1 cellular context compared by ENCODE assay signal in the genomic region with DNA sequence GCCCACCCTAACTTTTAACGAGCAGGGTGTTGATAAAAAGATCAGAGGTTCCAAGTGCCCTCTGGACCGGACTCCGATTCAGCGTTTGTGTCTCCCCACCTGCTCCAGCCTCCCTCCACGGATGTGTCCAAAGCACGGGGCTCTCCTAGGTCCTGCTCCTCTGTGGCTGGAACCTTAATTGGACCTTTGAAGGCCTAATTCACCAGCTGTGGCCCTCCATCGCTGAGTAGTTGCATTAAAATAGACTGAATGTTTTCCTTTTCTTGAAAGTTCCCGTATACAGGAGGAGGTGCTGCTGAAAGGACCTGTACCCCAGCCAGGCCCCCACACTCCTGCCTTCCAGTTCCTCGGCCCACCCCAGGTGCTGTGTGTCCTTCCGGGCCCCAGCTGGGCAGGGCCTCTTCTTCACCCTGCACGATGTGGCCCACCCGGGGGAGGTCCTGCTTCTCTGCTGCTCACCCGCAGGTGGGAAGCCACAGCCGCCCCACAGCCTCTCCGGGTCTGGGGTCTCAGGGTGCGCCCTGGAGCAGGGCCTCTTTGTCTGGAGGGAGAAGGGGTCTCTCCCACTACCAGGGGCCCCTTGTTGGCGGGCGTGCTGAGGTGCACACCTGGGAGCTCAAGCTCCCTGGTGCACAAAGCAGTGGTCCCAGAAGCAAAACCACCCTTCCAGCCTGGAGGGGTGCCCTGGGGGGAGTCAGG.
TF ChIP-seq lines count a peak whose summit lies in the region.

No MANE protein-coding gene starts in this region.

TF ChIP-seq in A549, 52 proteins besides CTCF, POLR2A, EP300 and RAD21:
- TF ChIP-seq CHD4 (IDR thresholded peaks at IDR 0.05; ENCODE audit: borderline replicate concordance), result no peak
- no peak for TF ChIP-seq KDM1A (IDR thresholded peaks at IDR 0.05; ENCODE audit: low read depth)
- TF ChIP-seq PBX3 (IDR thresholded peaks at IDR 0.05), result no peak
- TF ChIP-seq RCOR1 (IDR thresholded peaks at IDR 0.05; ENCODE audit: low read depth, low read length), result no peak
- no peak for TF ChIP-seq HOXB5 (CRISPR knock-in tag; IDR thresholded peaks at IDR 0.05)
- TF ChIP-seq MAFK (IDR thresholded peaks at IDR 0.05; ENCODE audit: partially characterized antibody), result no peak
- no peak for TF ChIP-seq PHF8 (IDR thresholded peaks at IDR 0.05; ENCODE audit: borderline replicate concordance, low read depth)
- no peak for TF ChIP-seq JUN (IDR thresholded peaks at IDR 0.05)
- TF ChIP-seq TFCP2L1 (CRISPR knock-in tag; IDR thresholded peaks at IDR 0.05), result no peak
- no peak for TF ChIP-seq MYC (IDR thresholded peaks at IDR 0.05; ENCODE audit: borderline replicate concordance, low read length)
- no peak for TF ChIP-seq RNF2 (IDR thresholded peaks at IDR 0.05; ENCODE audit: borderline replicate concordance, low read depth)
- TF ChIP-seq TP53 (CRISPR knock-in tag; IDR thresholded peaks at IDR 0.05), result no peak
- no peak for TF ChIP-seq JUNB (IDR thresholded peaks at IDR 0.05)
- TF ChIP-seq BHLHE40 (IDR thresholded peaks at IDR 0.05; ENCODE audit: low read depth, low read length), result no peak
TF ChIP-seq in A549: peak in this region for 0.
